Comparison of ENCODE assay signal across 9 cellular contexts in genomic region chr6:139392834-139393233, GRCh38. TPM values are rescaled to one million over a fixed set of nuclear protein-coding genes. Genes with fewer than 3 reads are reported as not detected.
DNase-seq lines count a peak whose midpoint lies in the region; ATAC-seq and TF ChIP-seq lines count a peak whose summit lies in the region.
"Had no signal": no experiment of that assay in that cellular context is flagged by ENCODE, and none has a peak within 500 bp of the region (broad histone marks: within the 10 kb centered on the region; RNA-seq: fewer than 3 reads in every experiment).

No MANE protein-coding gene starts in this region.

- H3K9ac ChIP-seq in Karpas-422 (ENCODE audit: low read length) = no peak overlapping the region

- peak overlapping the region; percentile 27 for H3K4me2 ChIP-seq in Karpas-422 (ENCODE audit: low read depth, low read length, poor library complexity, severe bottlenecking)

- no peaks in the 10 kb centered on the region for H3K27me3 ChIP-seq in Karpas-422 (ENCODE audit: low read length)
- no peaks in the 10 kb centered on the region for H3K27me3 ChIP-seq in ascending aorta

- DNase-seq in Karpas-422 (no peak), kidney glomerular epithelial cell (lab: John Stamatoyannopoulos, UW) (peak; percentile 48), ascending aorta (ENCODE audit: low spot score in 2 of 2) (no peak), NCI-H446 (lab: John Stamatoyannopoulos, UW) (no peak)
- DNase-seq in activated CD8-positive, alpha-beta T cell treated with anti-CD3 and anti-CD28 coated beads for 36 hours = no peak
- DNase-seq in stimulated activated CD4-positive, alpha-beta T cell treated with anti-CD3 and anti-CD28 coated beads, Interleukin-4, amount 100 ng/mL, for 4 hours = no peak
- DNase-seq: NCI-H510A treated with DMSO at 0.1 percent for 48 hours had no signal

- H3K27ac ChIP-seq in Karpas-422 (ENCODE audit: low read length) (no peak overlapping the region), ascending aorta (no peak overlapping the region)

- CTCF ChIA-PET in activated CD8-positive, alpha-beta T cell treated with anti-CD3 and anti-CD28 coated beads for 36 hours (lab: Charles Lee) = no interaction called here

- H3K4me3 ChIP-seq in Karpas-422 (ENCODE audit: low read length) (no peak overlapping the region), ascending aorta (no peak overlapping the region)

- POLR2A ChIA-PET in activated CD8-positive, alpha-beta T cell treated with anti-CD3 and anti-CD28 coated beads for 36 hours (lab: Charles Lee) = interaction anchor here (0.6 kb wide), 1 partner anchor 18 kb away, joined by 4 read pairs; no protein-coding TSS in a partner anchor

- ATAC-seq in GM18520 (IDR thresholded peaks at IDR 0.05; ENCODE audit: unreplicated experiment) = peak; percentile 98
- ATAC-seq in HG02571 (IDR thresholded peaks at IDR 0.05; ENCODE audit: unreplicated experiment) = peak; percentile 91
- ATAC-seq in activated CD8-positive, alpha-beta T cell treated with anti-CD3 and anti-CD28 coated beads for 36 hours = no peak

- intact Hi-C loops in ascending aorta (cut with DNase I) = no loop called here
- intact Hi-C loops in activated CD8-positive, alpha-beta T cell treated with anti-CD3 and anti-CD28 coated beads for 36 hours (cut with micrococcal nuclease) = no loop called here

- H3K4me1 ChIP-seq in Karpas-422 (ENCODE audit: low read length) = peaks cover 22% of the 10 kb centered on the region
- no peaks in the 10 kb centered on the region for H3K4me1 ChIP-seq in ascending aorta

- H4K20me1 ChIP-seq in Karpas-422 (ENCODE audit: insufficient read depth, low read depth, low read length) = no peaks in the 10 kb centered on the region

- H3K27ac Mint-ChIP-seq in activated CD8-positive, alpha-beta T cell treated with anti-CD3 and anti-CD28 coated beads for 36 hours = no peak overlapping the region

- H3K9me3 ChIP-seq in Karpas-422 (ENCODE audit: low read length) (no peaks in the 10 kb centered on the region), ascending aorta (no peaks in the 10 kb centered on the region)

- no peaks in the 10 kb centered on the region for H3K36me3 Mint-ChIP-seq in activated CD8-positive, alpha-beta T cell treated with anti-CD3 and anti-CD28 coated beads for 36 hours (ENCODE audit: low read depth)

- no peak overlapping the region for H3K4me3 Mint-ChIP-seq in activated CD8-positive, alpha-beta T cell treated with anti-CD3 and anti-CD28 coated beads for 36 hours

- H3K79me2 ChIP-seq in Karpas-422 (ENCODE audit: low read length) = no peaks in the 10 kb centered on the region

- no peaks in the 10 kb centered on the region for H3K9me3 Mint-ChIP-seq in activated CD8-positive, alpha-beta T cell treated with anti-CD3 and anti-CD28 coated beads for 36 hours

- no peaks in the 10 kb centered on the region for H3K9me2 ChIP-seq in Karpas-422 (replicated peaks; ENCODE audit: insufficient read depth, low read length)

- TF ChIP-seq CTCF in ascending aorta (IDR thresholded peaks at IDR 0.05) = no peak
- TF ChIP-seq CTCF in activated CD8-positive, alpha-beta T cell treated with anti-CD3 and anti-CD28 coated beads for 36 hours (IDR thresholded peaks at IDR 0.05) = no peak

- no peaks in the 10 kb centered on the region for H3K27me3 Mint-ChIP-seq in activated CD8-positive, alpha-beta T cell treated with anti-CD3 and anti-CD28 coated beads for 36 hours

- H3K4me1 Mint-ChIP-seq in activated CD8-positive, alpha-beta T cell treated with anti-CD3 and anti-CD28 coated beads for 36 hours (ENCODE audit: low read depth) = no peaks in the 10 kb centered on the region

- H3K36me3 ChIP-seq in Karpas-422 (ENCODE audit: insufficient read depth, low read length) (no peaks in the 10 kb centered on the region), ascending aorta (no peaks in the 10 kb centered on the region)

- H2AFZ ChIP-seq in Karpas-422 (ENCODE audit: low read length) = peak overlapping the region; percentile 77

RNA-seq across cellular contexts. Expression of gene CITED2, which starts 18.4 kb away (rescaled TPM):
- total RNA-seq in Karpas-422 (2014; rRNA removed; shearing (Covaris generic); ENCODE audit: low replicate concordance) = 67.7 and 77.2 TPM in 2 replicates
- 147 TPM for total RNA-seq in ascending aorta
- 10 to 100 TPM; 37.5 to 39.7 TPM for total RNA-seq in activated CD8-positive, alpha-beta T cell treated with anti-CD3 and anti-CD28 coated beads for 36 hours
